In genomic region chr17:61260061-61260797, GRCh38 we compare ENCODE assay signal across 15 cellular contexts.
A peak's percentile ranks its signal among the peaks of the same experiment; 100 is the strongest.
DNase-seq lines count a peak whose midpoint lies in the region; ATAC-seq, FAIRE-seq and TF ChIP-seq lines count a peak whose summit lies in the region.
"Had no signal": no experiment of that assay in that cellular context is flagged by ENCODE, and none has a peak within 500 bp of the region (broad histone marks: within the 10 kb centered on the region; RNA-seq: fewer than 3 reads in every experiment).

No MANE protein-coding gene starts in this region.

- H3K4me1 Mint-ChIP-seq in CD8-positive, alpha-beta memory T cell, result no peaks in the 10 kb centered on the region
- H3K4me1 Mint-ChIP-seq: GM23338 had no signal

- no peak for TF ChIP-seq POLR2A in adrenal gland (IDR thresholded peaks at IDR 0.05)

- no peak for TF ChIP-seq CTCF in adrenal gland (IDR thresholded peaks at IDR 0.05)
- no peak for TF ChIP-seq CTCF in fibroblast of the aortic adventitia (IDR thresholded peaks at IDR 0.05; ENCODE audit: insufficient read depth, low read length)
- no peak for TF ChIP-seq CTCF in upper lobe of right lung (IDR thresholded peaks at IDR 0.05)
- no peak for TF ChIP-seq CTCF in kidney (IDR thresholded peaks at IDR 0.05; ENCODE audit: borderline replicate concordance, extremely low read depth, insufficient read depth)

- no peak for FAIRE-seq in kidney (lab: Jason Lieb, UNC)
- FAIRE-seq: D721Med had no signal

- CTCF ChIA-PET in CD8-positive, alpha-beta memory T cell (lab: Charles Lee), result no interaction called here

- no peaks in the 10 kb centered on the region for H3K36me3 ChIP-seq in adrenal gland (replicated peaks in 1 of 2)
- no peaks in the 10 kb centered on the region for H3K36me3 ChIP-seq in upper lobe of right lung
- H3K36me3 ChIP-seq in CD8-positive, alpha-beta memory T cell (ENCODE audit: insufficient read depth, low read length), result no peaks in the 10 kb centered on the region
- no peaks in the 10 kb centered on the region for H3K36me3 ChIP-seq in kidney (ENCODE audit: control insufficient read depth in 1 of 2, insufficient read depth in 2 of 2, low read length in 2 of 2)

- peaks cover 0 to 11% of the 10 kb centered on the region in 2 donors for H3K4me1 ChIP-seq in adrenal gland (replicated peaks in 1 of 2)
- H3K4me1 ChIP-seq in upper lobe of right lung, result no peaks in the 10 kb centered on the region
- H3K4me1 ChIP-seq in CD8-positive, alpha-beta memory T cell (ENCODE audit: insufficient read depth, low read length), result no peaks in the 10 kb centered on the region
- H3K4me1 ChIP-seq in kidney (ENCODE audit: control insufficient read depth in 1 of 2, insufficient read depth in 1 of 2, low read depth in 1 of 2, low read length in 2 of 2), result no peaks in the 10 kb centered on the region

- H3K4me3 ChIP-seq in adrenal gland, result no peak overlapping the region
- no peak overlapping the region for H3K4me3 ChIP-seq in fibroblast of the aortic adventitia (ENCODE audit: low read depth, low read length)
- no peak overlapping the region for H3K4me3 ChIP-seq in upper lobe of right lung
- H3K4me3 ChIP-seq in CD8-positive, alpha-beta memory T cell (ENCODE audit: low read length), result no peak overlapping the region
- no peak overlapping the region for H3K4me3 ChIP-seq in kidney (ENCODE audit: low read length in 2 of 2)
- H3K4me3 ChIP-seq: GM23338 had no signal

- POLR2A ChIA-PET in CD8-positive, alpha-beta memory T cell (lab: Charles Lee), result no interaction called here

- WGBS in adrenal gland, 4 donors, result 58 to 64% (median 59%) methylated on average over 12 of the region's 12 CpGs

- no peaks in the 10 kb centered on the region for H3K9me3 Mint-ChIP-seq in CD8-positive, alpha-beta memory T cell
- H3K9me3 Mint-ChIP-seq: GM23338 had no signal

- H3K9me3 ChIP-seq in adrenal gland (replicated peaks in 1 of 3) (no peaks in the 10 kb centered on the region), upper lobe of right lung (no peaks in the 10 kb centered on the region), kidney (ENCODE audit: control insufficient read depth in 1 of 2, low read length in 2 of 2) (no peaks in the 10 kb centered on the region)
- H3K9me3 ChIP-seq in CD8-positive, alpha-beta memory T cell (ENCODE audit: low read length), result no peaks in the 10 kb centered on the region

- DNase-seq in adrenal gland, result no peak
- peak; percentile 59 for DNase-seq in fibroblast of the aortic adventitia (ENCODE audit: low read depth)
- peak; percentile 54 for DNase-seq in myocyte (ENCODE audit: low read depth)
- no peak for DNase-seq in upper lobe of right lung
- DNase-seq in CD8-positive, alpha-beta memory T cell, result no peak
- DNase-seq in kidney, result no peak
- DNase-seq: activated T-cell treated with anti-CD3 and anti-CD28 coated beads for 4 hours; erythroblast; NCI-H1105; occipital lobe; stimulated activated CD4-positive, alpha-beta T cell treated with anti-CD3 and anti-CD28 coated beads, Interleukin-2, amount 100 ng/mL, for 48 hours; stimulated activated naive CD4-positive, alpha-beta T cell treated with Interleukin-2 at 50 U/mL for 16 hours had no signal

- no peak overlapping the region for H3K27ac Mint-ChIP-seq in CD8-positive, alpha-beta memory T cell
- H3K27ac Mint-ChIP-seq: GM23338 had no signal

- H3K27ac ChIP-seq in adrenal gland (peak overlapping the region in 3 of 5 donors; percentile 3 to 62 (median 7)), upper lobe of right lung (peak overlapping the region; percentile 59), kidney (ENCODE audit: low read depth in 2 of 2, low read length in 2 of 2) (no peak overlapping the region)
- no peak overlapping the region for H3K27ac ChIP-seq in CD8-positive, alpha-beta memory T cell (ENCODE audit: low read depth, low read length)

- no peaks in the 10 kb centered on the region for H3K27me3 Mint-ChIP-seq in CD8-positive, alpha-beta memory T cell

- H3K4me3 Mint-ChIP-seq in CD8-positive, alpha-beta memory T cell, result no peak overlapping the region
- H3K4me3 Mint-ChIP-seq: GM23338 had no signal

- H3K36me3 Mint-ChIP-seq in CD8-positive, alpha-beta memory T cell, result no peaks in the 10 kb centered on the region

- ATAC-seq in upper lobe of right lung (peak; percentile 36), HG03571 (IDR thresholded peaks at IDR 0.05; ENCODE audit: unreplicated experiment) (no peak)
- ATAC-seq: GM23338 had no signal

- no peak overlapping the region for H3K9ac ChIP-seq in kidney (ENCODE audit: low read length in 2 of 2)

- intact Hi-C loops in adrenal gland (cut with DNase I), result no loop called here
- intact Hi-C loops in upper lobe of right lung (cut with DNase I), result no loop called here
- intact Hi-C loops in kidney (cut with DNase I), result no loop called here

- H3K27me3 ChIP-seq in adrenal gland, result no peaks in the 10 kb centered on the region
- H3K27me3 ChIP-seq in upper lobe of right lung, result no peaks in the 10 kb centered on the region
- no peaks in the 10 kb centered on the region for H3K27me3 ChIP-seq in CD8-positive, alpha-beta memory T cell (ENCODE audit: insufficient read depth, low read length, poor library complexity, severe bottlenecking)

Comparison
In these comparisons a context has a peak if more than half of its experiments do, and no peak if none do; other contexts are left out.
1. DNase-seq: peak in fibroblast of the aortic adventitia (single experiment) and myocyte (single experiment); none in adrenal gland (0 of 7), upper lobe of right lung (single experiment), CD8-positive, alpha-beta memory T cell (0 of 5) and kidney (single experiment).
2. H3K27ac ChIP-seq: peak in adrenal gland (3 of 5) and upper lobe of right lung (single experiment); none in CD8-positive, alpha-beta memory T cell (single experiment) and kidney (0 of 2).